Comparison of ENCODE assay signal across 8 cellular contexts in the genomic region with DNA sequence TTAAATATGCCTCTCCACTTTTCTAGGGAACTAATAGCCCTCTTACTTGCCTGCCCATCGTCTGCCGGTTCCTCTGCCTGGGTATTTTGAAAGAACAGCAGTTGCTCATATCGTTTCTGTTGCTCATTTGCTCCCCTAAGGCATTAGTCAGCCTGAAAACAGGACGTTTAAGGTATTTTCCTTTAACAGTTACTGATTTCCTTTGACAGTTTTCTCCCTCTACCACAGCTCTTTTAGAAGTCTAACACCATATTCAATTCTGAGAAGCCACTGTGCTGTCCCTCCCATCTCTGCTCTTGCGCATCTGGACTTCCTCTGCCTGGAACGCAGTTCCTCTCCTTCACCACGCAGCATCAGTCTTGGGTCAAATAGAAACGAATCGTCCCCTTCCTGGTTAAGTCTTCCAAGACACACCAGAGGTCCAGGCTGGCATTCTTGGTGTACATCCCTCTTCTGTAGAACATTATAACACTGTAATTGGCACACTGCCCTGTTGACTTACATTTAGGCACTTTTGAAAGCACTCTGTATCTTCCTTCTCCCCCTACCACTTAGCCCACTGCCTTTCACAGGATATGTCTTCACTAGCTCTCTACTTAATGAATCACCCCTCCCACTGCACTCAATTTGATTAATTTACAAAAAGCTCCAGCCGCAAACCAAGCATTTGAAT.
DNase-seq lines count a peak whose midpoint lies in the region; ATAC-seq and TF ChIP-seq lines count a peak whose summit lies in the region.

No MANE protein-coding gene starts in this region.

- H2AK5ac ChIP-seq in mesendoderm (ENCODE audit: low read length): no peak overlapping the region

- no peaks in the 10 kb centered on the region for H3K27me3 Mint-ChIP-seq in nephron (ENCODE audit: low read depth)

- H2BK15ac ChIP-seq in mesendoderm (replicated peaks; ENCODE audit: low read depth): no peak overlapping the region

- TF ChIP-seq EP300 in suprapubic skin (IDR thresholded peaks at IDR 0.05): no peak

- H3K4me1 ChIP-seq in suprapubic skin (peaks cover 32% of the 10 kb centered on the region), mesendoderm (ENCODE audit: control insufficient read depth, low read depth, low read length) (no peaks in the 10 kb centered on the region)

- H3K36me3 Mint-ChIP-seq in nephron (ENCODE audit: low read depth): peaks cover 2% of the 10 kb centered on the region

- peak overlapping the region in 2 of 3 experiments; percentile 80 to 87 for H3K27ac Mint-ChIP-seq in nephron

- H3K4me1 Mint-ChIP-seq in nephron: peaks cover 13% of the 10 kb centered on the region

- no peak overlapping the region for H3K18ac ChIP-seq in mesendoderm (ENCODE audit: low read length)

- DNase-seq in NCI-H2227 (lab: John Stamatoyannopoulos, UW; ENCODE audit: unreplicated experiment) (peak; percentile 44), epithelial cell of prostate (ENCODE audit: low read depth, low spot score) (no peak), suprapubic skin (ENCODE audit: low spot score in 2 of 2) (no peak), mesendoderm (no peak)
- peak; percentile 21 for DNase-seq in activated CD8-positive, alpha-beta memory T cell treated with anti-CD3 and anti-CD28 coated beads, Interleukin-2, amount 50 U/mL, for 1 hour (ENCODE audit: extremely low read depth)

- H3K79me1 ChIP-seq in mesendoderm (ENCODE audit: low read length): no peaks in the 10 kb centered on the region

- H4K5ac ChIP-seq in mesendoderm (ENCODE audit: low read length): no peak overlapping the region

- TF ChIP-seq CTCF in nephron (IDR thresholded peaks at IDR 0.05; ENCODE audit: unreplicated experiment in 3 of 3) (no peak), suprapubic skin (IDR thresholded peaks at IDR 0.05) (no peak)

- H3K27me3 ChIP-seq in suprapubic skin (no peaks in the 10 kb centered on the region), mesendoderm (ENCODE audit: insufficient read depth, low read length, poor library complexity) (no peaks in the 10 kb centered on the region)

- no peak overlapping the region for H2BK120ac ChIP-seq in mesendoderm (ENCODE audit: low read depth, low read length)

- H3K27ac ChIP-seq in epithelial cell of prostate (peak overlapping the region; percentile 24), suprapubic skin (peak overlapping the region; percentile 92), mesendoderm (ENCODE audit: low read depth, low read length) (no peak overlapping the region)

- H3K9me3 Mint-ChIP-seq in nephron: peaks cover 7% of the 10 kb centered on the region

- no peak overlapping the region for H2BK5ac ChIP-seq in mesendoderm (ENCODE audit: low read length)

- H3K79me2 ChIP-seq in mesendoderm (ENCODE audit: control insufficient read depth, insufficient read depth, low read length): no peaks in the 10 kb centered on the region

- ATAC-seq in HG02642 (IDR thresholded peaks at IDR 0.05; ENCODE audit: poor library complexity, unreplicated experiment): peak; percentile 93

- no peak overlapping the region for H3K4ac ChIP-seq in mesendoderm (ENCODE audit: low read depth, low read length)

- peak overlapping the region in 2 of 3 experiments; percentile 61 to 66 for H3K4me3 Mint-ChIP-seq in nephron

- no peak overlapping the region for H3K9ac ChIP-seq in mesendoderm (ENCODE audit: low read length)

- TF ChIP-seq POLR2A in GM15510 (IDR thresholded peaks at IDR 0.05; ENCODE audit: borderline replicate concordance, extremely low read depth, insufficient read length): peak; percentile 44
- TF ChIP-seq POLR2A in suprapubic skin (IDR thresholded peaks at IDR 0.05): peak in 1 of 2 donors; percentile 20

- no peaks in the 10 kb centered on the region for H3K9me3 ChIP-seq in suprapubic skin

- WGBS in suprapubic skin: under 1% methylated on average over 10 of the region's 10 CpGs
- WGBS in mesendoderm (ENCODE audit: extremely low coverage, insufficient coverage, low lambda C conversion rate): no CpG with 5 or more reads among the region's 10 CpGs

- no peak overlapping the region for H3K4me2 ChIP-seq in mesendoderm (ENCODE audit: low read length)

- H4K8ac ChIP-seq in mesendoderm (ENCODE audit: low read depth, low read length): no peak overlapping the region

- no peak overlapping the region for H3K56ac ChIP-seq in mesendoderm (ENCODE audit: low read length)

- no peaks in the 10 kb centered on the region for H3K36me3 ChIP-seq in suprapubic skin
- H3K36me3 ChIP-seq in mesendoderm (ENCODE audit: control insufficient read depth, insufficient read depth, low read length): no peaks in the 10 kb centered on the region

- H3K4me3 ChIP-seq in suprapubic skin: peak overlapping the region; percentile 43
- no peak overlapping the region for H3K4me3 ChIP-seq in mesendoderm (ENCODE audit: low read length)

- no peak overlapping the region for H3K23ac ChIP-seq in mesendoderm (ENCODE audit: low read length)

Comparison
In these comparisons a context has a peak if more than half of its experiments do, and no peak if none do; other contexts are left out.
1. DNase-seq: peak in NCI-H2227 (single experiment) and activated CD8-positive, alpha-beta memory T cell treated with anti-CD3 and anti-CD28 coated beads, Interleukin-2, amount 50 U/mL, for 1 hour (single experiment); none in epithelial cell of prostate (single experiment), suprapubic skin (0 of 2) and mesendoderm (single experiment).